Comparison of ENCODE assay signal across 26 cellular contexts in the genomic region with DNA sequence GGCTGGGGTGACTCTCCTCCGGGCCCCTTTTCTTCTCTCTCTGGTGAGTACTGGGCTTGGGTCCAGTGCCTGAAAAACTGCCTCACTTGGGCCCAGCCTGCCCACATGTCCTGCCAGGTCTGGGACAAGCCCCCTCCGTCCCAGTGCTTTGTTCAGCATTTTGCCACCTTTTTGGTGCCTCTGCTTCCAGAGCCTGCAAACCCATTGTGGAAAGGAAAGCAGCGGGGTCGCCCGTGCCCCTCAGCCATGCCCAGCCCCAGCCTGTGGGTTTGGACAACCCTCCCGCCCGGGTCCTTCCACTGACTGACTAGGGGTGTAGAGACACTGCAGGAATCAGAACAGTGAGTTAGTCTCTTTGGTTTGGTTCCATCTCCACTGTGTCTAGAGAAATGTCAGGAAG.
"Had no signal": no experiment of that assay in that cellular context is flagged by ENCODE, and none has a peak within 500 bp of the region (broad histone marks: within the 10 kb centered on the region; RNA-seq: fewer than 3 reads in every experiment).

No MANE protein-coding gene starts in this region.

- H3K36me3 Mint-ChIP-seq: activated naive CD8-positive, alpha-beta T cell treated with anti-CD3 and anti-CD28 coated beads for 36 hours; brain; natural killer cell had no signal

- ATAC-seq: esophagus mucosa; foreskin keratinocyte; heart left ventricle; left lung; lower lobe of right lung; right lobe of liver; stimulated activated naive B cell treated with anti-CD40 and anti-IgM and Interleukin-4, amounts not matched to agents 10 μg/mL and 1 μg/mL and 100 μg/mL, for 72 hours had no signal

- DNase-seq: activated CD4-positive, alpha-beta T cell treated with anti-CD3 and anti-CD28 coated beads for 4 hours; activated CD4-positive, alpha-beta T cell treated with anti-CD3 and anti-CD28 coated beads, Interleukin-2, amount 50 U/mL, for 48 hours; activated CD4-positive, CD25-positive, alpha-beta regulatory T cell; activated naive CD4-positive, alpha-beta T cell; activated naive CD8-positive, alpha-beta T cell treated with anti-CD3 and anti-CD28 coated beads for 36 hours; activated T-cell treated with anti-CD3 and anti-CD28 coated beads, Interleukin-2, amount 50 U/mL, for 48 hours; cortex of kidney; foreskin keratinocyte; heart left ventricle; left lung; lower lobe of right lung; mesenchymal stem cell; natural killer cell; posterior cingulate gyrus; right lobe of liver; stimulated activated CD4-positive, alpha-beta T cell treated with anti-CD3 and anti-CD28 coated beads, Interleukin-12 subunit alpha, Interleukin-12 subunit beta, amount 100 ng/mL, for 4 hours; stimulated activated CD4-positive, alpha-beta T cell treated with anti-CD3 and anti-CD28 coated beads, Interleukin-4, amount 100 ng/mL, for 1 hour; stimulated activated naive B cell treated with anti-CD40 and anti-IgM and Interleukin-4, amounts not matched to agents 10 μg/mL and 1 μg/mL and 100 μg/mL, for 72 hours; stomach; thyroid gland; upper lobe of left lung had no signal

- H3K4me3 Mint-ChIP-seq: activated naive CD8-positive, alpha-beta T cell treated with anti-CD3 and anti-CD28 coated beads for 36 hours; brain; stimulated activated naive B cell treated with anti-CD40 and anti-IgM and Interleukin-4, amounts not matched to agents 10 μg/mL and 1 μg/mL and 100 μg/mL, for 72 hours had no signal

- H3K4me3 ChIP-seq: adrenal gland, ascending aorta, heart left ventricle, left lung, lower lobe of right lung, right lobe of liver, stomach, thyroid gland, upper lobe of left lung, vagina had no signal

- H3K27me3 Mint-ChIP-seq: activated naive CD8-positive, alpha-beta T cell treated with anti-CD3 and anti-CD28 coated beads for 36 hours; brain; stimulated activated naive B cell treated with anti-CD40 and anti-IgM and Interleukin-4, amounts not matched to agents 10 μg/mL and 1 μg/mL and 100 μg/mL, for 72 hours had no signal

- H3K36me3 ChIP-seq: adrenal gland, ascending aorta, heart left ventricle, left lung, lower lobe of right lung, right lobe of liver, stomach, thyroid gland, upper lobe of left lung, vagina had no signal

- H3K9me3 ChIP-seq: adrenal gland, ascending aorta, heart left ventricle, left lung, lower lobe of right lung, right lobe of liver, stomach, thyroid gland, upper lobe of left lung, vagina had no signal

- H3K9me3 Mint-ChIP-seq: activated naive CD8-positive, alpha-beta T cell treated with anti-CD3 and anti-CD28 coated beads for 36 hours; natural killer cell; stimulated activated naive B cell treated with anti-CD40 and anti-IgM and Interleukin-4, amounts not matched to agents 10 μg/mL and 1 μg/mL and 100 μg/mL, for 72 hours had no signal

- H3K27ac Mint-ChIP-seq: activated naive CD8-positive, alpha-beta T cell treated with anti-CD3 and anti-CD28 coated beads for 36 hours; brain had no signal

- H3K4me1 ChIP-seq: adrenal gland, ascending aorta, foreskin keratinocyte, left lung, lower lobe of right lung, right lobe of liver, stomach, thyroid gland, upper lobe of left lung, vagina had no signal

- H3K4me1 Mint-ChIP-seq: brain had no signal

- H3K27me3 ChIP-seq: adrenal gland, ascending aorta, foreskin keratinocyte, right lobe of liver, thyroid gland, upper lobe of left lung, vagina had no signal
